ENCODE assay signal across 18 cellular contexts in genomic region chrX:34275710-34276109, GRCh38.
DNase-seq lines count a peak whose midpoint lies in the region; ATAC-seq, FAIRE-seq and TF ChIP-seq lines count a peak whose summit lies in the region.
"Had no signal": no experiment of that assay in that cellular context is flagged by ENCODE, and none has a peak within 500 bp of the region (broad histone marks: within the 10 kb centered on the region; RNA-seq: fewer than 3 reads in every experiment).

No MANE protein-coding gene starts in this region.

- H3K4me1 ChIP-seq in SK-N-SH (ENCODE audit: control insufficient read depth in 1 of 2, insufficient read depth in 2 of 2, low read depth in 1 of 2, low read length in 1 of 2) (no peaks in the 10 kb centered on the region), endothelial cell of umbilical vein (ENCODE audit: control insufficient read depth, extremely low read depth, insufficient read depth, low read length) (no peaks in the 10 kb centered on the region), smooth muscle cell (ENCODE audit: low read depth) (no peaks in the 10 kb centered on the region)
- H3K4me1 ChIP-seq: body of pancreas, parathyroid adenoma had no signal

- TF ChIP-seq RAD21 in SK-N-SH (IDR thresholded peaks at IDR 0.05; ENCODE audit: low read length) = peak; percentile 50; the same call in 1 of the 2 replicates

- H3K27me3 ChIP-seq in SK-N-SH (ENCODE audit: insufficient read depth) (no peaks in the 10 kb centered on the region), endothelial cell of umbilical vein (ENCODE audit: control insufficient read depth in 2 of 2, insufficient read depth in 2 of 2, low read length in 2 of 2) (no peaks in the 10 kb centered on the region), smooth muscle cell (ENCODE audit: low read depth) (no peaks in the 10 kb centered on the region)
- H3K27me3 ChIP-seq: body of pancreas had no signal

- no TSS peak for BruUV-seq in endothelial cell of umbilical vein (replicated peaks; lab: Mats Ljungman, UMichigan)

- no peaks in the 10 kb centered on the region for H3K9me2 ChIP-seq in SK-N-SH

- no peak for TF ChIP-seq POLR2A in endothelial cell of umbilical vein (IDR thresholded peaks at IDR 0.05; ENCODE audit: low read depth, low read length)

- 0% methylated on average over 1 of the region's 1 CpG for WGBS in SK-N-SH (ENCODE audit: low lambda C conversion rate)
- 0% methylated on average over 1 of the region's 1 CpG for WGBS in smooth muscle cell (ENCODE audit: low lambda C conversion rate)

- FAIRE-seq in endothelial cell of umbilical vein (lab: Jason Lieb, UNC) = no peak
- FAIRE-seq: D721Med, H54, K562 had no signal

- CTCF ChIA-PET in SK-N-SH (lab: Yijun Ruan, JAX) (interaction anchor here (0.7 to 2.2 kb wide), 6 partner anchors 9 to 1867 kb away, joined by 3 to 13 read pairs (median 4); no protein-coding TSS in a partner anchor), endothelial cell of umbilical vein (lab: Charles Lee) (interaction anchor here (0.7 to 3.5 kb wide), 3 partner anchors 15 to 1745 kb away, joined by 4 to 72 read pairs (median 4); no protein-coding TSS in a partner anchor)

- H3K27ac ChIP-seq in SK-N-SH (ENCODE audit: low read depth in 2 of 2, low read length in 1 of 2) = no peak overlapping the region
- no peak overlapping the region for H3K27ac ChIP-seq in endothelial cell of umbilical vein (ENCODE audit: insufficient read depth, low read depth, low read length)
- H3K27ac ChIP-seq in smooth muscle cell (ENCODE audit: low read depth) = no peak overlapping the region
- H3K27ac ChIP-seq: body of pancreas, parathyroid adenoma, SK-N-MC had no signal

- no peaks in the 10 kb centered on the region for H3K9me1 ChIP-seq in endothelial cell of umbilical vein (replicated peaks; ENCODE audit: control insufficient read depth, extremely low read depth, insufficient read depth, low read length)

- H4K20me1 ChIP-seq in SK-N-SH (ENCODE audit: insufficient read depth) = no peaks in the 10 kb centered on the region
- H4K20me1 ChIP-seq in endothelial cell of umbilical vein (replicated peaks; ENCODE audit: control insufficient read depth, extremely low read depth, insufficient read depth, low read length) = no peaks in the 10 kb centered on the region
- H4K20me1 ChIP-seq in smooth muscle cell (ENCODE audit: low read depth) = no peaks in the 10 kb centered on the region

- TF ChIP-seq CTCF in SK-N-SH (IDR thresholded peaks at IDR 0.05) = no peak
- TF ChIP-seq CTCF in endothelial cell of umbilical vein (IDR thresholded peaks at IDR 0.05; ENCODE audit: extremely low read depth in 1 of 2, insufficient read depth in 1 of 2, low read depth in 1 of 2, low read length in 2 of 2) = no peak
- peak; percentile 36 for TF ChIP-seq CTCF in smooth muscle cell (IDR thresholded peaks at IDR 0.05; ENCODE audit: borderline replicate concordance, insufficient read depth, poor library complexity, severe bottlenecking)

- no peaks in the 10 kb centered on the region for H3F3A ChIP-seq in SK-N-SH (replicated peaks; ENCODE audit: insufficient read depth)
- H3F3A ChIP-seq in smooth muscle cell (ENCODE audit: low read depth) = no peaks in the 10 kb centered on the region

- DNase-seq in SK-N-SH (no peak), NCI-H82 treated with DMSO at 0.1 percent for 48 hours (lab: John Stamatoyannopoulos, UW; ENCODE audit: unreplicated experiment) (peak; percentile 4), endothelial cell of umbilical vein (ENCODE audit: low read depth, low spot score) (peak; percentile 2), smooth muscle cell (lab: John Stamatoyannopoulos, UW; ENCODE audit: unreplicated experiment) (no peak), medulla oblongata (ENCODE audit: extremely low spot score) (no peak)
- DNase-seq: activated CD8-positive, alpha-beta T cell treated with anti-CD3 and anti-CD28 coated beads, Interleukin-2, amount 10 ng/mL, durations not matched to agents 7 days and 5 days; activated effector memory CD4-positive, alpha-beta T cell treated with anti-CD3 and anti-CD28 coated beads, Interleukin-2, amount 50 U/mL, for 16 hours; body of pancreas; mesenchymal stem cell; NCI-H187 had no signal

- dilution Hi-C loops in endothelial cell of umbilical vein (cut with MboI; ENCODE audit: extremely low pct_ligation_motif_present, low sequenced_read_pairs) = no loop called here

- H3K4me3 ChIP-seq in SK-N-SH (ENCODE audit: low read depth in 2 of 2, low read length in 1 of 2) = no peak overlapping the region
- H3K4me3 ChIP-seq in endothelial cell of umbilical vein (replicated peaks in 1 of 3; ENCODE audit: insufficient read depth in 1 of 3, low read depth in 1 of 3, low read length in 3 of 3) = no peak overlapping the region
- no peak overlapping the region for H3K4me3 ChIP-seq in smooth muscle cell
- H3K4me3 ChIP-seq: body of pancreas, K562, SK-N-MC had no signal

- H3K4me2 ChIP-seq in SK-N-SH (no peak overlapping the region), endothelial cell of umbilical vein (ENCODE audit: insufficient read depth, low read length) (no peak overlapping the region), smooth muscle cell (no peak overlapping the region)

- no peak for TF ChIP-seq EP300 in SK-N-SH (IDR thresholded peaks at IDR 0.05; ENCODE audit: borderline replicate concordance in 1 of 2, low read depth in 1 of 2, low read length in 1 of 2)

- no peak overlapping the region for H2AFZ ChIP-seq in SK-N-SH (ENCODE audit: low read depth)
- H2AFZ ChIP-seq in endothelial cell of umbilical vein (ENCODE audit: low read depth, low read length) = no peak overlapping the region
- H2AFZ ChIP-seq in smooth muscle cell (ENCODE audit: low read depth) = no peak overlapping the region
- H2AFZ ChIP-seq: parathyroid adenoma had no signal

- POLR2A ChIA-PET in SK-N-SH (lab: Yijun Ruan, JAX) = no interaction called here
- POLR2A ChIA-PET in endothelial cell of umbilical vein (lab: Charles Lee) = no interaction called here

- H3K36me3 ChIP-seq in SK-N-SH (replicated peaks in 1 of 2; ENCODE audit: control insufficient read depth in 1 of 2, insufficient read depth in 2 of 2, low read length in 1 of 2) (no peaks in the 10 kb centered on the region), endothelial cell of umbilical vein (ENCODE audit: control insufficient read depth in 2 of 2, extremely low read depth in 1 of 2, insufficient read depth in 2 of 2, low read length in 2 of 2) (no peaks in the 10 kb centered on the region), smooth muscle cell (ENCODE audit: low read depth) (no peaks in the 10 kb centered on the region)

- ATAC-seq in SK-N-SH treated with all-trans-retinoic acid at 6 μM for 48 hours = no peak
- no peak for ATAC-seq in HG03354 (IDR thresholded peaks at IDR 0.05; ENCODE audit: poor library complexity, severe bottlenecking, unreplicated experiment)
- no peak for ATAC-seq in HG02623 (IDR thresholded peaks at IDR 0.05; ENCODE audit: unreplicated experiment)
- ATAC-seq: activated CD8-positive, alpha-beta T cell treated with anti-CD3 and anti-CD28 coated beads, Interleukin-2, amount 10 ng/mL, durations not matched to agents 7 days and 5 days; body of pancreas; K562 had no signal

- H3K9ac ChIP-seq in SK-N-SH = no peak overlapping the region
- no peak overlapping the region for H3K9ac ChIP-seq in endothelial cell of umbilical vein (replicated peaks; ENCODE audit: extremely low read depth, insufficient read depth, low read length)
- H3K9ac ChIP-seq in smooth muscle cell (ENCODE audit: low read depth) = no peak overlapping the region
- H3K9ac ChIP-seq: parathyroid adenoma had no signal

- no peaks in the 10 kb centered on the region for H3K79me2 ChIP-seq in SK-N-SH (ENCODE audit: insufficient read depth)
- H3K79me2 ChIP-seq in endothelial cell of umbilical vein (ENCODE audit: control insufficient read depth, insufficient read depth, low read length) = no peaks in the 10 kb centered on the region
- H3K79me2 ChIP-seq in smooth muscle cell (ENCODE audit: low read depth) = no peaks in the 10 kb centered on the region
- H3K79me2 ChIP-seq: parathyroid adenoma had no signal

- intact Hi-C loops in endothelial cell of umbilical vein (cut with micrococcal nuclease) = no loop called here

- H3K9me3 ChIP-seq in SK-N-SH (no peaks in the 10 kb centered on the region), endothelial cell of umbilical vein (replicated peaks; ENCODE audit: control insufficient read depth, insufficient read depth, low read length) (no peaks in the 10 kb centered on the region), smooth muscle cell (replicated peaks; ENCODE audit: low read depth) (no peaks in the 10 kb centered on the region)
- H3K9me3 ChIP-seq: body of pancreas had no signal

TF ChIP-seq in SK-N-SH, 30 proteins besides CTCF, POLR2A, EP300 and RAD21 (continues in another document):
- no peak for TF ChIP-seq GATA2 (CRISPR knock-in tag; IDR thresholded peaks at IDR 0.05)
- TF ChIP-seq NFIC (IDR thresholded peaks at IDR 0.05; ENCODE audit: borderline replicate concordance) = no peak
- TF ChIP-seq RCOR1 (IDR thresholded peaks at IDR 0.05; ENCODE audit: low read length) = no peak
- no peak for TF ChIP-seq MXI1 (IDR thresholded peaks at IDR 0.05; ENCODE audit: low read depth, low read length)
- TF ChIP-seq FOSL2 (IDR thresholded peaks at IDR 0.05; ENCODE audit: borderline replicate concordance, low read depth) = no peak
- TF ChIP-seq FOXJ3 (CRISPR knock-in tag; IDR thresholded peaks at IDR 0.05) = no peak
- TF ChIP-seq FOXM1 (IDR thresholded peaks at IDR 0.05; ENCODE audit: low read depth) = no peak

TF ChIP-seq in SK-N-SH treated with all-trans-retinoic acid at 6 μM for 48 hours, 23 proteins besides CTCF, POLR2A, EP300 and RAD21 (continues in another document):
- no peak for TF ChIP-seq CSDC2 (CRISPR knock-in tag; IDR thresholded peaks at IDR 0.05)

TF ChIP-seq in endothelial cell of umbilical vein, 7 proteins besides CTCF, POLR2A, EP300 and RAD21:
- TF ChIP-seq, protein P1, sequence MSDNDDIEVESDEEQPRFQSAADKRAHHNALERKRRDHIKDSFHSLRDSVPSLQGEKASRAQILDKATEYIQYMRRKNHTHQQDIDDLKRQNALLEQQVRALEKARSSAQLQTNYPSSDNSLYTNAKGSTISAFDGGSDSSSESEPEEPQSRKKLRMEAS (IDR thresholded peaks at IDR 0.05; ENCODE audit: insufficient read depth, insufficient read length) = no peak
- TF ChIP-seq GATA2 (IDR thresholded peaks at IDR 0.05; ENCODE audit: insufficient read depth, insufficient read length, low read depth, low read length) = no peak
- no peak for TF ChIP-seq JUN (IDR thresholded peaks at IDR 0.05; ENCODE audit: borderline replicate concordance, insufficient read depth, insufficient read length, low read depth)
- no peak for TF ChIP-seq FOS (IDR thresholded peaks at IDR 0.05; ENCODE audit: borderline replicate concordance, insufficient read depth, low read length)
- TF ChIP-seq EZH2 (IDR thresholded peaks at IDR 0.05; ENCODE audit: borderline replicate concordance, low read depth, low read length, severe bottlenecking) = no peak
- TF ChIP-seq POLR2AphosphoS5 (IDR thresholded peaks at IDR 0.05; ENCODE audit: insufficient read depth, low read depth, low read length) = no peak
- no peak for TF ChIP-seq MYC (IDR thresholded peaks at IDR 0.05; ENCODE audit: low read depth, low read length)

Comparison
In these comparisons a context has a peak if more than half of its experiments do, and no peak if none do; other contexts are left out.
1. DNase-seq: peak in NCI-H82 treated with DMSO at 0.1 percent for 48 hours (single experiment) and endothelial cell of umbilical vein (single experiment); none in SK-N-SH (single experiment), smooth muscle cell (single experiment) and medulla oblongata (single experiment).